8 cellular contexts compared by ENCODE assay signal in genomic region chr10:27258838-27259532, GRCh38. TPM values are rescaled to one million over a fixed set of nuclear protein-coding genes. Genes with fewer than 3 reads are reported as not detected.
DNase-seq lines count a peak whose midpoint lies in the region; ATAC-seq and TF ChIP-seq lines count a peak whose summit lies in the region.

No MANE protein-coding gene starts in this region.

- H3K27ac ChIP-seq in psoas muscle, result no peak overlapping the region

- peak overlapping the region; percentile 43 for H3K4me3 ChIP-seq in GM06990 (replicated peaks; ENCODE audit: low read depth, low read length)
- H3K4me3 ChIP-seq in psoas muscle, result peak overlapping the region; percentile 64

- intact Hi-C loops in activated T-helper 1 cell treated with anti-CD3 and anti-CD28 coated beads, Interleukin-12 subunit alpha, Interleukin-12 subunit beta, Interleukin-2, Interleukin-4 antibody, amounts not matched to agents 30 ng/mL and 10 ng/mL and 1 ng/mL, durations not matched to agents 14 hours and 24 hours and 36 hours (cut with micrococcal nuclease), result no loop called here
- intact Hi-C loops in left cardiac atrium (cut with DNase I) (no loop called here), psoas muscle (cut with DNase I) (no loop called here)

- peaks cover 18% of the 10 kb centered on the region for H3K36me3 Mint-ChIP-seq in HFFc6 (ENCODE audit: low read depth)
- H3K36me3 Mint-ChIP-seq in activated T-helper 1 cell treated with anti-CD3 and anti-CD28 coated beads, Interleukin-12 subunit alpha, Interleukin-12 subunit beta, Interleukin-2, Interleukin-4 antibody, amounts not matched to agents 30 ng/mL and 10 ng/mL and 1 ng/mL, durations not matched to agents 14 hours and 24 hours and 36 hours (ENCODE audit: low read depth), result peaks cover 4% of the 10 kb centered on the region

- H3K27me3 Mint-ChIP-seq in HFFc6 (ENCODE audit: insufficient read depth), result peaks cover 31% of the 10 kb centered on the region
- peaks cover 59% of the 10 kb centered on the region for H3K27me3 Mint-ChIP-seq in activated T-helper 1 cell treated with anti-CD3 and anti-CD28 coated beads, Interleukin-12 subunit alpha, Interleukin-12 subunit beta, Interleukin-2, Interleukin-4 antibody, amounts not matched to agents 30 ng/mL and 10 ng/mL and 1 ng/mL, durations not matched to agents 14 hours and 24 hours and 36 hours (ENCODE audit: insufficient read depth)

- DNase-seq in GM06990 (ENCODE audit: extremely low read depth, insufficient read length) (no peak), HFFc6 (no peak), left cardiac atrium (no peak), psoas muscle (no peak), AG08395 (ENCODE audit: low spot score) (no peak), NCI-H2171 treated with DMSO at 0.1 percent for 48 hours (lab: John Stamatoyannopoulos, UW) (no peak), H4 (ENCODE audit: low spot score) (no peak)
- DNase-seq in activated T-helper 1 cell treated with anti-CD3 and anti-CD28 coated beads, Interleukin-12 subunit alpha, Interleukin-12 subunit beta, Interleukin-2, Interleukin-4 antibody, amounts not matched to agents 30 ng/mL and 10 ng/mL and 1 ng/mL, durations not matched to agents 14 hours and 24 hours and 36 hours (ENCODE audit: low spot score), result no peak

- no peaks in the 10 kb centered on the region for H3K27me3 ChIP-seq in GM06990 (replicated peaks; ENCODE audit: control insufficient read depth, insufficient read depth, low read length)
- H3K27me3 ChIP-seq in psoas muscle (ENCODE audit: insufficient read depth in 3 of 3, low read length in 2 of 3), result peaks cover 0 to 46% (median 11%) of the 10 kb centered on the region in 3 donors

- H3K4me1 Mint-ChIP-seq in HFFc6 (ENCODE audit: low read depth), result peaks cover 11% of the 10 kb centered on the region
- H3K4me1 Mint-ChIP-seq in activated T-helper 1 cell treated with anti-CD3 and anti-CD28 coated beads, Interleukin-12 subunit alpha, Interleukin-12 subunit beta, Interleukin-2, Interleukin-4 antibody, amounts not matched to agents 30 ng/mL and 10 ng/mL and 1 ng/mL, durations not matched to agents 14 hours and 24 hours and 36 hours (ENCODE audit: low read depth), result peaks cover 27% of the 10 kb centered on the region

- ATAC-seq in left cardiac atrium (peak; percentile 51 to 93), psoas muscle (peak in 3 of 4 donors; percentile 20 to 58 (median 49))

- no peak for TF ChIP-seq CTCF in GM06990 (IDR thresholded peaks at IDR 0.05; ENCODE audit: insufficient read depth, low read length, poor library complexity, severe bottlenecking)
- no peak for TF ChIP-seq CTCF in HFFc6 (IDR thresholded peaks at IDR 0.05)
- no peak for TF ChIP-seq CTCF in psoas muscle (IDR thresholded peaks at IDR 0.05)

- WGBS in psoas muscle, 3 donors, result 4 to 5% (median 4%) methylated on average over 36 to 65 of the region's 65 CpGs

- H3K4me1 ChIP-seq in psoas muscle, result no peaks in the 10 kb centered on the region

- peaks cover 8% of the 10 kb centered on the region for H3K9me3 Mint-ChIP-seq in HFFc6
- no peaks in the 10 kb centered on the region for H3K9me3 Mint-ChIP-seq in activated T-helper 1 cell treated with anti-CD3 and anti-CD28 coated beads, Interleukin-12 subunit alpha, Interleukin-12 subunit beta, Interleukin-2, Interleukin-4 antibody, amounts not matched to agents 30 ng/mL and 10 ng/mL and 1 ng/mL, durations not matched to agents 14 hours and 24 hours and 36 hours

- H3K4me3 Mint-ChIP-seq in HFFc6, result peak overlapping the region; percentile 12; the same call in 1 of the 2 replicates
- peak overlapping the region; percentile 90 for H3K4me3 Mint-ChIP-seq in activated T-helper 1 cell treated with anti-CD3 and anti-CD28 coated beads, Interleukin-12 subunit alpha, Interleukin-12 subunit beta, Interleukin-2, Interleukin-4 antibody, amounts not matched to agents 30 ng/mL and 10 ng/mL and 1 ng/mL, durations not matched to agents 14 hours and 24 hours and 36 hours

- H3K27ac Mint-ChIP-seq in HFFc6, result no peak overlapping the region
- H3K27ac Mint-ChIP-seq in activated T-helper 1 cell treated with anti-CD3 and anti-CD28 coated beads, Interleukin-12 subunit alpha, Interleukin-12 subunit beta, Interleukin-2, Interleukin-4 antibody, amounts not matched to agents 30 ng/mL and 10 ng/mL and 1 ng/mL, durations not matched to agents 14 hours and 24 hours and 36 hours, result peak overlapping the region; percentile 15

- H3K36me3 ChIP-seq in GM06990 (ENCODE audit: control insufficient read depth, insufficient read depth, low read length), result no peaks in the 10 kb centered on the region
- no peaks in the 10 kb centered on the region for H3K36me3 ChIP-seq in psoas muscle (ENCODE audit: insufficient read depth in 1 of 2, low read depth in 1 of 2)

- H3K9me3 ChIP-seq in psoas muscle, result no peaks in the 10 kb centered on the region

RNA-seq across cellular contexts. Expression of gene ACBD5, which starts 18.4 kb away (rescaled TPM):
- total RNA-seq in HFFc6 (2021; fragmentation: NEBNext Ultra II Directional; extraction: Animal tissue kit (Norgen Biotek cat#: 25700)), result 10 to 100 TPM; 19.8 to 26.2 (median 23.0) TPM
- total RNA-seq in activated T-helper 1 cell treated with anti-CD3 and anti-CD28 coated beads, Interleukin-12 subunit alpha, Interleukin-12 subunit beta, Interleukin-2, Interleukin-4 antibody, amounts not matched to agents 30 ng/mL and 10 ng/mL and 1 ng/mL, durations not matched to agents 14 hours and 24 hours and 36 hours, result 20.0 and 22.0 TPM in 2 replicates
- total RNA-seq in left cardiac atrium (10 to 100 TPM; 34.9 to 36.1 TPM), psoas muscle (10 to 100 TPM; 29.1 to 47.4 (median 34.9) TPM)
- polyA plus RNA-seq in psoas muscle, result 10 to 100 TPM; 18.4 to 53.6 (median 19.0) TPM
- 10.1 and 15.5 TPM in 2 replicates for total RNA-seq in H4 (2014; rRNA removed; shearing (Covaris generic))
